Comparison of ENCODE assay signal across 1 cellular context in genomic region chr1:2414297-2414958, GRCh38.
TF ChIP-seq lines count a peak whose summit lies in the region.

No MANE protein-coding gene starts in this region.

TF ChIP-seq in liver, 16 proteins besides CTCF, POLR2A, EP300 and RAD21 (continued from another document):
- TF ChIP-seq, protein P1, sequence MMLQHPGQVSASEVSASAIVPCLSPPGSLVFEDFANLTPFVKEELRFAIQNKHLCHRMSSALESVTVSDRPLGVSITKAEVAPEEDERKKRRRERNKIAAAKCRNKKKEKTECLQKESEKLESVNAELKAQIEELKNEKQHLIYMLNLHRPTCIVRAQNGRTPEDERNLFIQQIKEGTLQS (IDR thresholded peaks at IDR 0.05) = no peak
- no peak for TF ChIP-seq FOXA2 (IDR thresholded peaks at IDR 0.05)
- no peak for TF ChIP-seq YY1 (IDR thresholded peaks at IDR 0.05)
- TF ChIP-seq, protein P2, sequence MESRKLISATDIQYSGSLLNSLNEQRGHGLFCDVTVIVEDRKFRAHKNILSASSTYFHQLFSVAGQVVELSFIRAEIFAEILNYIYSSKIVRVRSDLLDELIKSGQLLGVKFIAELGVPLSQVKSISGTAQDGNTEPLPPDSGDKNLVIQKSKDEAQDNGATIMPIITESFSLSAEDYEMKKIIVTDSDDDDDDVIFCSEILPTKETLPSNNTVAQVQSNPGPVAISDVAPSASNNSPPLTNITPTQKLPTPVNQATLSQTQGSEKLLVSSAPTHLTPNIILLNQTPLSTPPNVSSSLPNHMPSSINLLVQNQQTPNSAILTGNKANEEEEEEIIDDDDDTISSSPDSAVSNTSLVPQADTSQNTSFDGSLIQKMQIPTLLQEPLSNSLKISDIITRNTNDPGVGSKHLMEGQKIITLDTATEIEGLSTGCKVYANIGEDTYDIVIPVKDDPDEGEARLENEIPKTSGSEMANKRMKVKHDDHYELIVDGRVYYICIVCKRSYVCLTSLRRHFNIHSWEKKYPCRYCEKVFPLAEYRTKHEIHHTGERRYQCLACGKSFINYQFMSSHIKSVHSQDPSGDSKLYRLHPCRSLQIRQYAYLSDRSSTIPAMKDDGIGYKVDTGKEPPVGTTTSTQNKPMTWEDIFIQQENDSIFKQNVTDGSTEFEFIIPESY (IDR thresholded peaks at IDR 0.05) = no peak
- no peak for TF ChIP-seq JUND (IDR thresholded peaks at IDR 0.05)
